ENCODE assay signal across 1 cellular context in the genomic region with DNA sequence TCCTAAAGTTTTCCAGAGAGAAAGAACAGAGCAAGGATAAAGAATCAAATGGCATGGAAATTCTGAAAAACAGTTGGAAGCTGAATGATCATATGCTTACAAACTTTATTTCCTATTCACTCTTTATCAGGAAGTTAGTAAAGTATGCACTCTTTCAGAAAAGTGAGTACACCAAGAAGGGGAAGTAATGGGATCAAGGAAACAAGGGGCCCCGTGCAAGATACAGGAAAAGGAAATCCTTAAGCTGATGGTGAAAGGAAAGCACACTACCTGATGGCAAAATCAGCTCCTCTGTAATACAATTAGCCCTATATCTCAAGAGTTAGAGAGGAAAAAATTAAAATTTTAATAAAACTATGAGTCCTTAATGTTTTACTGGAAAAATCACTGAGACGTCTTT.
TF ChIP-seq lines count a peak whose summit lies in the region.

No MANE protein-coding gene starts in this region.

TF ChIP-seq in GM23338, 12 proteins besides CTCF, POLR2A, EP300 and RAD21 (continued from another document):
- TF ChIP-seq, protein P1, sequence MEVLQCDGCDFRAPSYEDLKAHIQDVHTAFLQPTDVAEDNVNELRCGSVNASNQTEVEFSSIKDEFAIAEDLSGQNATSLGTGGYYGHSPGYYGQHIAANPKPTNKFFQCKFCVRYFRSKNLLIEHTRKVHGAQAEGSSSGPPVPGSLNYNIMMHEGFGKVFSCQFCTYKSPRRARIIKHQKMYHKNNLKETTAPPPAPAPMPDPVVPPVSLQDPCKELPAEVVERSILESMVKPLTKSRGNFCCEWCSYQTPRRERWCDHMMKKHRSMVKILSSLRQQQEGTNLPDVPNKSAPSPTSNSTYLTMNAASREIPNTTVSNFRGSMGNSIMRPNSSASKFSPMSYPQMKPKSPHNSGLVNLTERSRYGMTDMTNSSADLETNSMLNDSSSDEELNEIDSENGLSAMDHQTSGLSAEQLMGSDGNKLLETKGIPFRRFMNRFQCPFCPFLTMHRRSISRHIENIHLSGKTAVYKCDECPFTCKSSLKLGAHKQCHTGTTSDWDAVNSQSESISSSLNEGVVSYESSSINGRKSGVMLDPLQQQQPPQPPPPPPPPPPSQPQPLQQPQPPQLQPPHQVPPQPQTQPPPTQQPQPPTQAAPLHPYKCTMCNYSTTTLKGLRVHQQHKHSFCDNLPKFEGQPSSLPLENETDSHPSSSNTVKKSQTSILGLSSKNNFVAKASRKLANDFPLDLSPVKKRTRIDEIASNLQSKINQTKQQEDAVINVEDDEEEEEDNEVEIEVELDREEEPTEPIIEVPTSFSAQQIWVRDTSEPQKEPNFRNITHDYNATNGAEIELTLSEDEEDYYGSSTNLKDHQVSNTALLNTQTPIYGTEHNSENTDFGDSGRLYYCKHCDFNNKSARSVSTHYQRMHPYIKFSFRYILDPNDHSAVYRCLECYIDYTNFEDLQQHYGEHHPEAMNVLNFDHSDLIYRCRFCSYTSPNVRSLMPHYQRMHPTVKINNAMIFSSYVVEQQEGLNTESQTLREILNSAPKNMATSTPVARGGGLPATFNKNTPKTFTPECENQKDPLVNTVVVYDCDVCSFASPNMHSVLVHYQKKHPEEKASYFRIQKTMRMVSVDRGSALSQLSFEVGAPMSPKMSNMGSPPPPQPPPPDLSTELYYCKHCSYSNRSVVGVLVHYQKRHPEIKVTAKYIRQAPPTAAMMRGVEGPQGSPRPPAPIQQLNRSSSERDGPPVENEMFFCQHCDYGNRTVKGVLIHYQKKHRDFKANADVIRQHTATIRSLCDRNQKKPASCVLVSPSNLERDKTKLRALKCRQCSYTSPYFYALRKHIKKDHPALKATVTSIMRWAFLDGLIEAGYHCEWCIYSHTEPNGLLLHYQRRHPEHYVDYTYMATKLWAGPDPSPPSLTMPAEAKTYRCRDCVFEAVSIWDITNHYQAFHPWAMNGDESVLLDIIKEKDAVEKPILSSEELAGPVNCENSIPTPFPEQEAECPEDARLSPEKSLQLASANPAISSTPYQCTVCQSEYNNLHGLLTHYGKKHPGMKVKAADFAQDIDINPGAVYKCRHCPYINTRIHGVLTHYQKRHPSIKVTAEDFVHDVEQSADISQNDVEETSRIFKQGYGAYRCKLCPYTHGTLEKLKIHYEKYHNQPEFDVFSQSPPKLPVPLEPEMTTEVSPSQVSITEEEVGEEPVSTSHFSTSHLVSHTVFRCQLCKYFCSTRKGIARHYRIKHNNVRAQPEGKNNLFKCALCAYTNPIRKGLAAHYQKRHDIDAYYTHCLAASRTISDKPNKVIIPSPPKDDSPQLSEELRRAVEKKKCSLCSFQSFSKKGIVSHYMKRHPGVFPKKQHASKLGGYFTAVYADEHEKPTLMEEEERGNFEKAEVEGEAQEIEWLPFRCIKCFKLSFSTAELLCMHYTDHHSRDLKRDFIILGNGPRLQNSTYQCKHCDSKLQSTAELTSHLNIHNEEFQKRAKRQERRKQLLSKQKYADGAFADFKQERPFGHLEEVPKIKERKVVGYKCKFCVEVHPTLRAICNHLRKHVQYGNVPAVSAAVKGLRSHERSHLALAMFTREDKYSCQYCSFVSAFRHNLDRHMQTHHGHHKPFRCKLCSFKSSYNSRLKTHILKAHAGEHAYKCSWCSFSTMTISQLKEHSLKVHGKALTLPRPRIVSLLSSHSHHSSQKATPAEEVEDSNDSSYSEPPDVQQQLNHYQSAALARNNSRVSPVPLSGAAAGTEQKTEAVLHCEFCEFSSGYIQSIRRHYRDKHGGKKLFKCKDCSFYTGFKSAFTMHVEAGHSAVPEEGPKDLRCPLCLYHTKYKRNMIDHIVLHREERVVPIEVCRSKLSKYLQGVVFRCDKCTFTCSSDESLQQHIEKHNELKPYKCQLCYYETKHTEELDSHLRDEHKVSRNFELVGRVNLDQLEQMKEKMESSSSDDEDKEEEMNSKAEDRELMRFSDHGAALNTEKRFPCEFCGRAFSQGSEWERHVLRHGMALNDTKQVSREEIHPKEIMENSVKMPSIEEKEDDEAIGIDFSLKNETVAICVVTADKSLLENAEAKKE (CRISPR knock-in tag; IDR thresholded peaks at IDR 0.05) = no peak
